1 cellular context compared by ENCODE assay signal in the genomic region with DNA sequence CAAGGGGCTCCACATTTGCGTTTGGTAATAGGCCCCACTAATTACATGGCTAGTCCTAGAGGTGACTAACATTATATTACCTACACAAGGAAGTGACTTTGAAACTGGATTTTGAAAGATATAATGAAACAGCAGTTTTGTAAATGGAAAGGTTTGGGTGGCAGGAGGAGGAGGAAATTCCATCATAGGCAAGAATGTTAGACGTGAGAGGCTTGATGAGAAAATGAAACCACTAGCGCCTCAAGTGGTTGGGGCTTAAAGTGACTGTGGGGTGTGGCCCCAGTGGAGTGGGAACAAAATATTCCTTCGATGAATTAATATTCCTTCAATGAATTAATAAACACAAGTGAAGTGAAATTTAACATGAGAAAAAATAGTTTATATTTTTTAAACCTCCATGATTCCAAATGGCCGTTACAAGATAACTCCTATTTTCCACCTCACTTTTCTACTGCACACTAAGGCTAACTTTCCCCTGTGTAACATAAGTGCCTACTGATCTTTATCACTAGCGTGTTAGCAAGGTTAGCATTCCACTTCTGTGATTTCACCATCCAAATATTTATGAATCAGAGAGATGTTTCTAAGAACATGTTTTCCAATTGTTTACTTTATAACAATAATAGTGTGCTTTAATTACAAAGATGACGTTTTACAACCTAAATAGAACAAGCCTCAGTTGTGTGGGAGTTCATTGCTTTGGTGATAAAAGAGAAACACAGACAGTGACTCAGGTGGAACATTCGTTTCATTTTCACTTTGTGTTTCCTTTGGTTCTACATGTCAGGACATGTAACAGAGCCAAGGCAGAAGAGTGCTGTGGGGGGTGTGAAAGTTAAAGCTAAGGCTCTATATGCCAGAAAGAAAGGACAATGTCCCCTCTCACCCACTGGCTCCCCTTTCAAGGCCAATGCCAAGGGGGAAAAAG.
TF ChIP-seq lines count a peak whose summit lies in the region.

No MANE protein-coding gene starts in this region.

TF ChIP-seq in HEK293, 187 proteins besides CTCF, POLR2A, EP300 and RAD21 (continued from another document and continues in another):
- TF ChIP-seq ZNF280C (tag by site-specific recombination; IDR thresholded peaks at IDR 0.05) (no peak), ZNF558 (tag by site-specific recombination; IDR thresholded peaks at IDR 0.05) (peak; percentile 70; the same call in 1 of the 2 replicates), ZNF843 (tag by site-specific recombination; IDR thresholded peaks at IDR 0.05) (peak; percentile 94), SP3 (tag by site-specific recombination; IDR thresholded peaks at IDR 0.05) (peak; percentile 77), YY1 (tag by site-specific recombination; IDR thresholded peaks at IDR 0.05) (no peak), ZNF621 (tag by site-specific recombination; IDR thresholded peaks at IDR 0.05) (no peak), SP2 (tag by site-specific recombination; IDR thresholded peaks at IDR 0.05) (peak; percentile 30), ZNF433 (tag by site-specific recombination; IDR thresholded peaks at IDR 0.05; ENCODE audit: low read depth) (no peak; the same call in 1 of the 2 replicates), ZNF280D (tag by site-specific recombination; IDR thresholded peaks at IDR 0.05) (no peak; the same call in 1 of the 2 replicates), ZNF707 (tag by site-specific recombination; IDR thresholded peaks at IDR 0.05) (no peak), SALL2 (tag by site-specific recombination; IDR thresholded peaks at IDR 0.05; ENCODE audit: borderline replicate concordance) (no peak), ZNF335 (tag by site-specific recombination; conservative IDR thresholded peaks at IDR 0.05) (peak; percentile 65), ZFP69B (tag by site-specific recombination; IDR thresholded peaks at IDR 0.05) (peak; percentile 46), TRIM28 (IDR thresholded peaks at IDR 0.05; ENCODE audit: borderline replicate concordance, low read length) (peak; percentile 88; the same call in 1 of the 2 replicates), ZNF585B (tag by site-specific recombination; IDR thresholded peaks at IDR 0.05) (no peak), KLF16 (tag by site-specific recombination; IDR thresholded peaks at IDR 0.05) (peak; percentile 31; the same call in 1 of the 2 replicates), ZNF510 (tag by site-specific recombination; IDR thresholded peaks at IDR 0.05; ENCODE audit: insufficient replicate concordance) (no peak), ZNF341 (tag by site-specific recombination; IDR thresholded peaks at IDR 0.05; ENCODE audit: low read depth) (no peak), SCRT2 (tag by site-specific recombination; IDR thresholded peaks at IDR 0.05) (no peak), ZNF416 (tag by site-specific recombination; IDR thresholded peaks at IDR 0.05) (no peak), PRDM2 (tag by site-specific recombination; IDR thresholded peaks at IDR 0.05; ENCODE audit: borderline replicate concordance) (no peak), ZNF133 (tag by site-specific recombination; IDR thresholded peaks at IDR 0.05) (no peak), ZNF701 (tag by site-specific recombination; IDR thresholded peaks at IDR 0.05) (no peak), GLIS1 (tag by site-specific recombination; IDR thresholded peaks at IDR 0.05) (peak; percentile 50; the same call in 1 of the 2 replicates), ZNF121 (tag by site-specific recombination; IDR thresholded peaks at IDR 0.05) (no peak)
- TF ChIP-seq, protein P1, sequence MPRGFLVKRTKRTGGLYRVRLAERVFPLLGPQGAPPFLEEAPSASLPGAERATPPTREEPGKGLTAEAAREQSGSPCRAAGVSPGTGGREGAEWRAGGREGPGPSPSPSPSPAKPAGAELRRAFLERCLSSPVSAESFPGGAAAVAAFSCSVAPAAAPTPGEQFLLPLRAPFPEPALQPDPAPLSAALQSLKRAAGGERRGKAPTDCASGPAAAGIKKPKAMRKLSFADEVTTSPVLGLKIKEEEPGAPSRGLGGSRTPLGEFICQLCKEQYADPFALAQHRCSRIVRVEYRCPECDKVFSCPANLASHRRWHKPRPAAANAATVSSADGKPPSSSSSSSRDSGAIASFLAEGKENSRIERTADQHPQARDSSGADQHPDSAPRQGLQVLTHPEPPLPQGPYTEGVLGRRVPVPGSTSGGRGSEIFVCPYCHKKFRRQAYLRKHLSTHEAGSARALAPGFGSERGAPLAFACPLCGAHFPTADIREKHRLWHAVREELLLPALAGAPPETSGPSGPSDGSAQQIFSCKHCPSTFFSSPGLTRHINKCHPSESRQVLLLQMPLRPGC (tag by site-specific recombination; IDR thresholded peaks at IDR 0.05) = peak; percentile 89
- TF ChIP-seq, protein P2, sequence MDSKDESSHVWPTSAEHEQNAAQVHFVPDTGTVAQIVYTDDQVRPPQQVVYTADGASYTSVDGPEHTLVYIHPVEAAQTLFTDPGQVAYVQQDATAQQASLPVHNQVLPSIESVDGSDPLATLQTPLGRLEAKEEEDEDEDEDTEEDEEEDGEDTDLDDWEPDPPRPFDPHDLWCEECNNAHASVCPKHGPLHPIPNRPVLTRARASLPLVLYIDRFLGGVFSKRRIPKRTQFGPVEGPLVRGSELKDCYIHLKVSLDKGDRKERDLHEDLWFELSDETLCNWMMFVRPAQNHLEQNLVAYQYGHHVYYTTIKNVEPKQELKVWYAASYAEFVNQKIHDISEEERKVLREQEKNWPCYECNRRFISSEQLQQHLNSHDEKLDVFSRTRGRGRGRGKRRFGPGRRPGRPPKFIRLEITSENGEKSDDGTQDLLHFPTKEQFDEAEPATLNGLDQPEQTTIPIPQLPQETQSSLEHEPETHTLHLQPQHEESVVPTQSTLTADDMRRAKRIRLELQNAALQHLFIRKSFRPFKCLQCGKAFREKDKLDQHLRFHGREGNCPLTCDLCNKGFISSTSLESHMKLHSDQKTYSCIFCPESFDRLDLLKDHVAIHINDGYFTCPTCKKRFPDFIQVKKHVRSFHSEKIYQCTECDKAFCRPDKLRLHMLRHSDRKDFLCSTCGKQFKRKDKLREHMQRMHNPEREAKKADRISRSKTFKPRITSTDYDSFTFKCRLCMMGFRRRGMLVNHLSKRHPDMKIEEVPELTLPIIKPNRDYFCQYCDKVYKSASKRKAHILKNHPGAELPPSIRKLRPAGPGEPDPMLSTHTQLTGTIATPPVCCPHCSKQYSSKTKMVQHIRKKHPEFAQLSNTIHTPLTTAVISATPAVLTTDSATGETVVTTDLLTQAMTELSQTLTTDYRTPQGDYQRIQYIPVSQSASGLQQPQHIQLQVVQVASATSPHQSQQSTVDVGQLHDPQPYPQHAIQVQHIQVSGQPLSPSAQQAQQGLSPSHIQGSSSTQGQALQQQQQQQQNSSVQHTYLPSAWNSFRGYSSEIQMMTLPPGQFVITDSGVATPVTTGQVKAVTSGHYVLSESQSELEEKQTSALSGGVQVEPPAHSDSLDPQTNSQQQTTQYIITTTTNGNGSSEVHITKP (tag by site-specific recombination; IDR thresholded peaks at IDR 0.05) = peak; percentile 79
- TF ChIP-seq, protein P3, sequence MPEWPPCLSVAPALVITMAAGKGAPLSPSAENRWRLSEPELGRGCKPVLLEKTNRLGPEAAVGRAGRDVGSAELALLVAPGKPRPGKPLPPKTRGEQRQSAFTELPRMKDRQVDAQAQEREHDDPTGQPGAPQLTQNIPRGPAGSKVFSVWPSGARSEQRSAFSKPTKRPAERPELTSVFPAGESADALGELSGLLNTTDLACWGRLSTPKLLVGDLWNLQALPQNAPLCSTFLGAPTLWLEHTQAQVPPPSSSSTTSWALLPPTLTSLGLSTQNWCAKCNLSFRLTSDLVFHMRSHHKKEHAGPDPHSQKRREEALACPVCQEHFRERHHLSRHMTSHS (tag by site-specific recombination; IDR thresholded peaks at IDR 0.05) = no peak
- TF ChIP-seq, protein P4, sequence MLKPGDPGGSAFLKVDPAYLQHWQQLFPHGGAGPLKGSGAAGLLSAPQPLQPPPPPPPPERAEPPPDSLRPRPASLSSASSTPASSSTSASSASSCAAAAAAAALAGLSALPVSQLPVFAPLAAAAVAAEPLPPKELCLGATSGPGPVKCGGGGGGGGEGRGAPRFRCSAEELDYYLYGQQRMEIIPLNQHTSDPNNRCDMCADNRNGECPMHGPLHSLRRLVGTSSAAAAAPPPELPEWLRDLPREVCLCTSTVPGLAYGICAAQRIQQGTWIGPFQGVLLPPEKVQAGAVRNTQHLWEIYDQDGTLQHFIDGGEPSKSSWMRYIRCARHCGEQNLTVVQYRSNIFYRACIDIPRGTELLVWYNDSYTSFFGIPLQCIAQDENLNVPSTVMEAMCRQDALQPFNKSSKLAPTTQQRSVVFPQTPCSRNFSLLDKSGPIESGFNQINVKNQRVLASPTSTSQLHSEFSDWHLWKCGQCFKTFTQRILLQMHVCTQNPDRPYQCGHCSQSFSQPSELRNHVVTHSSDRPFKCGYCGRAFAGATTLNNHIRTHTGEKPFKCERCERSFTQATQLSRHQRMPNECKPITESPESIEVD (tag by site-specific recombination; IDR thresholded peaks at IDR 0.05) = peak; percentile 95
- TF ChIP-seq, protein P5, sequence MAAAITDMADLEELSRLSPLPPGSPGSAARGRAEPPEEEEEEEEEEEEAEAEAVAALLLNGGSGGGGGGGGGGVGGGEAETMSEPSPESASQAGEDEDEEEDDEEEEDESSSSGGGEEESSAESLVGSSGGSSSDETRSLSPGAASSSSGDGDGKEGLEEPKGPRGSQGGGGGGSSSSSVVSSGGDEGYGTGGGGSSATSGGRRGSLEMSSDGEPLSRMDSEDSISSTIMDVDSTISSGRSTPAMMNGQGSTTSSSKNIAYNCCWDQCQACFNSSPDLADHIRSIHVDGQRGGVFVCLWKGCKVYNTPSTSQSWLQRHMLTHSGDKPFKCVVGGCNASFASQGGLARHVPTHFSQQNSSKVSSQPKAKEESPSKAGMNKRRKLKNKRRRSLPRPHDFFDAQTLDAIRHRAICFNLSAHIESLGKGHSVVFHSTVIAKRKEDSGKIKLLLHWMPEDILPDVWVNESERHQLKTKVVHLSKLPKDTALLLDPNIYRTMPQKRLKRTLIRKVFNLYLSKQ (tag by site-specific recombination; IDR thresholded peaks at IDR 0.05; ENCODE audit: borderline replicate concordance) = no peak
